ENCODE assay signal across 25 cellular contexts in genomic region chr2:213279961-213280360, GRCh38. TPM values are rescaled to one million over a fixed set of nuclear protein-coding genes. Genes with fewer than 3 reads are reported as not detected.
A peak's percentile ranks its signal among the peaks of the same experiment; 100 is the strongest.
DNase-seq lines count a peak whose midpoint lies in the region; ATAC-seq and TF ChIP-seq lines count a peak whose summit lies in the region.
"Had no signal": no experiment of that assay in that cellular context is flagged by ENCODE, and none has a peak within 500 bp of the region (broad histone marks: within the 10 kb centered on the region; RNA-seq: fewer than 3 reads in every experiment).

No MANE protein-coding gene starts in this region.

- no peak overlapping the region for H2AFZ ChIP-seq in mesenchymal stem cell (ENCODE audit: low read depth, low read length)

- H4K8ac ChIP-seq in mesenchymal stem cell (ENCODE audit: low read length): no peak overlapping the region

- peak overlapping the region; percentile 60 for H3K9ac ChIP-seq in mesenchymal stem cell (ENCODE audit: low read length)

- no peak overlapping the region for H2AK5ac ChIP-seq in mesenchymal stem cell (ENCODE audit: low read length, severe bottlenecking)

- H2BK120ac ChIP-seq in mesenchymal stem cell (ENCODE audit: low read depth, low read length): no peak overlapping the region

- H3K4me2 ChIP-seq in mesenchymal stem cell (ENCODE audit: low read length, poor library complexity, severe bottlenecking): no peak overlapping the region

- no peak overlapping the region for H3K23ac ChIP-seq in mesenchymal stem cell (ENCODE audit: low read length in 2 of 2)

- no peak overlapping the region for H3K18ac ChIP-seq in mesenchymal stem cell (ENCODE audit: low read depth in 1 of 2, low read length in 2 of 2)

- no peaks in the 10 kb centered on the region for H3K27me3 ChIP-seq in mesenchymal stem cell (ENCODE audit: control insufficient read depth in 1 of 2, insufficient read depth in 1 of 2, low read length in 2 of 2)
- H3K27me3 ChIP-seq in uterus: no peaks in the 10 kb centered on the region
- no peaks in the 10 kb centered on the region for H3K27me3 ChIP-seq in breast epithelium
- H3K27me3 ChIP-seq: esophagus squamous epithelium had no signal

- intact Hi-C loops in left cardiac atrium (cut with DNase I) (no loop called here), cardiac septum (cut with DNase I) (no loop called here), uterus (cut with DNase I; ENCODE audit: low total_unique reads) (no loop called here), breast epithelium (cut with DNase I; ENCODE audit: low total_unique reads) (no loop called here)

- H3K4me1 ChIP-seq in mesenchymal stem cell (ENCODE audit: control insufficient read depth, insufficient read depth, low read depth, low read length) (no peaks in the 10 kb centered on the region), uterus (no peaks in the 10 kb centered on the region), breast epithelium (no peaks in the 10 kb centered on the region)
- H3K4me1 ChIP-seq: HAP-1 had no signal

- H3K4me3 ChIP-seq in choroid plexus epithelial cell (ENCODE audit: low read depth, low read length) (no peak overlapping the region), mesenchymal stem cell (ENCODE audit: insufficient read depth in 1 of 2, low read depth in 1 of 2, low read length in 2 of 2) (peak overlapping the region in 1 of 2 experiments; percentile 52), uterus (no peak overlapping the region), breast epithelium (no peak overlapping the region)
- H3K4me3 ChIP-seq: esophagus squamous epithelium, HAP-1, left ventricle myocardium inferior had no signal

- no peak overlapping the region for H2BK5ac ChIP-seq in mesenchymal stem cell (ENCODE audit: low read depth, low read length, poor library complexity, severe bottlenecking)

- no peak for ATAC-seq in left cardiac atrium
- ATAC-seq in HG02884 (IDR thresholded peaks at IDR 0.05; ENCODE audit: unreplicated experiment): no peak
- ATAC-seq: Right ventricle myocardium inferior; stimulated activated effector memory CD8-positive, alpha-beta T cell treated with anti-CD3 and anti-CD28 coated beads, Interleukin-12 subunit alpha, Interleukin-12 subunit beta, amount 100 ng/mL, for 72 hours had no signal

- no peak overlapping the region for H2BK12ac ChIP-seq in mesenchymal stem cell (ENCODE audit: low read length in 2 of 2)

- no peak for TF ChIP-seq POLR2A in uterus (IDR thresholded peaks at IDR 0.05)
- TF ChIP-seq POLR2A in breast epithelium (IDR thresholded peaks at IDR 0.05): no peak

- H3K79me1 ChIP-seq in mesenchymal stem cell (replicated peaks; ENCODE audit: low read length, poor library complexity, severe bottlenecking): peaks cover 2% of the 10 kb centered on the region

- WGBS in mesenchymal stem cell: 57% methylated on average over 1 of the region's 1 CpG

- H3K4ac ChIP-seq in mesenchymal stem cell (ENCODE audit: low read depth in 1 of 2, low read length in 2 of 2): no peak overlapping the region

- no peak overlapping the region for H2BK15ac ChIP-seq in mesenchymal stem cell (ENCODE audit: low read depth, poor library complexity, severe bottlenecking)

- no peak overlapping the region for H3K14ac ChIP-seq in mesenchymal stem cell (ENCODE audit: low read length in 2 of 2)

- no peak overlapping the region for H4K91ac ChIP-seq in mesenchymal stem cell (ENCODE audit: low read length)

- no peaks in the 10 kb centered on the region for H3K36me3 ChIP-seq in mesenchymal stem cell (ENCODE audit: control insufficient read depth in 1 of 2, insufficient read depth in 2 of 2, low read depth in 1 of 2, low read length in 2 of 2)
- H3K36me3 ChIP-seq in uterus: no peaks in the 10 kb centered on the region
- no peaks in the 10 kb centered on the region for H3K36me3 ChIP-seq in breast epithelium
- H3K36me3 ChIP-seq: esophagus squamous epithelium, HAP-1, left ventricle myocardium inferior had no signal

- TF ChIP-seq CTCF in choroid plexus epithelial cell (conservative IDR thresholded peaks at IDR 0.05; ENCODE audit: low read depth, low read length) (no peak), uterus (IDR thresholded peaks at IDR 0.05) (no peak), breast epithelium (IDR thresholded peaks at IDR 0.05) (no peak)

- DNase-seq in left cardiac atrium (peak; percentile 26), cardiac septum (ENCODE audit: low spot score) (no peak), choroid plexus epithelial cell (ENCODE audit: low read depth) (peak; percentile 42), mesenchymal stem cell (no peak), uterus (peak; percentile 18 to 28), breast epithelium (ENCODE audit: low spot score in 2 of 2) (no peak), H4 (ENCODE audit: low spot score) (no peak)
- DNase-seq: 8988T; activated CD4-positive, alpha-beta memory T cell treated with anti-CD3 and anti-CD28 coated beads for 36 hours; activated CD4-positive, CD25-positive, alpha-beta regulatory T cell treated with anti-CD3 and anti-CD28 coated beads, Interleukin-2, amount 50 U/mL, for 72 hours; activated naive CD4-positive, alpha-beta T cell treated with Interleukin-2 at 50 U/mL for 16 hours; DMS 273 treated with DMSO at 0.1 percent for 48 hours; esophagus squamous epithelium; Kasumi-1; left ventricle myocardium inferior; mesendoderm; NCI-H1436; NCI-H2081; NCI-H226; NCI-H69; stimulated activated CD4-positive, alpha-beta T cell treated with anti-CD3 and anti-CD28 coated beads, Interleukin-15, amount 100 ng/mL, for 24 hours had no signal

- H3K27ac ChIP-seq in mesenchymal stem cell (ENCODE audit: low read length, poor library complexity, severe bottlenecking): no peak overlapping the region
- H3K27ac ChIP-seq in uterus: no peak overlapping the region
- no peak overlapping the region for H3K27ac ChIP-seq in breast epithelium
- H3K27ac ChIP-seq: left ventricle myocardium inferior had no signal

- peaks cover 14% of the 10 kb centered on the region for H3K9me3 ChIP-seq in mesenchymal stem cell (ENCODE audit: control insufficient read depth, low read length)
- no peaks in the 10 kb centered on the region for H3K9me3 ChIP-seq in uterus
- peaks cover 7 to 12% of the 10 kb centered on the region in 2 donors for H3K9me3 ChIP-seq in breast epithelium

RNA-seq across cellular contexts. Expression of gene SPAG16, which starts 4.3 kb away (rescaled TPM):
- total RNA-seq in left cardiac atrium (10 to 100 TPM; 16.8 to 18.6 TPM), cardiac septum (22.8 TPM), uterus (10 to 100 TPM in 2 of 4 donors, 1 to 10 TPM in 2; 5.0 to 73.8 (median 21.6) TPM), breast epithelium (10 to 100 TPM; 25.3 to 42.0 (median 41.7) TPM)
- polyA plus RNA-seq in mesenchymal stem cell (2013, experiment 1 of 2): 17.9 TPM
- 18.4 TPM for polyA plus RNA-seq in mesenchymal stem cell (2013, experiment 2 of 2)
- total RNA-seq in H4 (2014; rRNA removed; shearing (Covaris generic)): 24.8 and 25.1 TPM in 2 replicates

Comparison
In these comparisons a context has a peak if more than half of its experiments do, and no peak if none do; other contexts are left out.
1. DNase-seq: peak in left cardiac atrium (single experiment), choroid plexus epithelial cell (single experiment) and uterus (2 of 2); none in cardiac septum (single experiment), mesenchymal stem cell (single experiment), breast epithelium (0 of 2) and H4 (single experiment).